ENCODE assay signal across 1 cellular context in the genomic region with DNA sequence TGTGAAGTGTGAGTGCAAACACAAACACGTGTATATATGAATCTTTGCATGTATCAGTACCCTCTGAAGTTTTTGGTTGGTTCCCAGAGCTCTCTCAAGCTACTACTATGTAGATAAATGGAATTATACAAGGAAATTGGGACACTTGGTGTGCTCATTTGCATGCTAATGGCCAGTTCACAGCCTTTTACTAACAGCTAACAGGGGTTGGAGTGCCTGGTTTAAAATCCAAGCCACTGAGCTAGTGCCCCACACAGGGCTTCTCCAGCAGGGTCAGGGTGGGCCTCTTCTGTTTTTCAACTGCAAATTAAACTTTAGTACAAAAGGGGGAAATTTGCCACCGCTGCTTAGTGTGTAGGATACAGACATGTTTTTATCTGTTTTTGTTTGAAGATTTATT.
TF ChIP-seq lines count a peak whose summit lies in the region.

No MANE protein-coding gene starts in this region.

TF ChIP-seq in H1, 55 proteins besides CTCF, POLR2A, EP300 and RAD21:
- TF ChIP-seq ASH2L (IDR thresholded peaks at IDR 0.05; ENCODE audit: low read length) = no peak
- TF ChIP-seq KDM5A (IDR thresholded peaks at IDR 0.05; ENCODE audit: low read length) = no peak
- no peak for TF ChIP-seq NANOG (IDR thresholded peaks at IDR 0.05; ENCODE audit: insufficient read depth, low read depth, low read length, poor library complexity, severe bottlenecking)
- no peak for TF ChIP-seq GTF2F1 (IDR thresholded peaks at IDR 0.05; ENCODE audit: borderline replicate concordance, low read depth, low read length)
- no peak for TF ChIP-seq SRF (IDR thresholded peaks at IDR 0.05; ENCODE audit: low read depth, low read length)
- no peak for TF ChIP-seq TAF7 (optimal IDR thresholded peaks at IDR 0.05; ENCODE audit: borderline replicate concordance, low read depth, low read length)
- no peak for TF ChIP-seq BACH1 (IDR thresholded peaks at IDR 0.05; ENCODE audit: low read length)
- TF ChIP-seq TEAD4 (IDR thresholded peaks at IDR 0.05; ENCODE audit: low read depth, low read length) = no peak
- no peak for TF ChIP-seq BCL11A (IDR thresholded peaks at IDR 0.05; ENCODE audit: low read depth in 2 of 2, low read length in 2 of 2)
- TF ChIP-seq SP1 (IDR thresholded peaks at IDR 0.05; ENCODE audit: low read depth, low read length) = no peak
- TF ChIP-seq TBP (IDR thresholded peaks at IDR 0.05; ENCODE audit: low read depth, low read length) = no peak
